In genomic region chr19:45419396-45419795, GRCh38 we compare ENCODE assay signal across 8 cellular contexts. TPM values are rescaled to one million over a fixed set of nuclear protein-coding genes. Genes with fewer than 3 reads are reported as not detected.
DNase-seq lines count a peak whose midpoint lies in the region; FAIRE-seq and TF ChIP-seq lines count a peak whose summit lies in the region.

No MANE protein-coding gene starts in this region.

- H3K9ac ChIP-seq in iPS-15b (ENCODE audit: low read depth, low read length) = peak overlapping the region; percentile 8

- TF ChIP-seq POLR2A in GM12891 (IDR thresholded peaks at IDR 0.05; ENCODE audit: low read depth, low read length) = no peak

- no peak for TF ChIP-seq CTCF in GM20000 (IDR thresholded peaks at IDR 0.05; ENCODE audit: extremely low read depth, missing control alignments)
- no peak for TF ChIP-seq CTCF in glutamatergic neuron (IDR thresholded peaks at IDR 0.05; ENCODE audit: partially characterized antibody, unreplicated experiment)

- H3K36me3 ChIP-seq in iPS-15b (ENCODE audit: control insufficient read depth, insufficient read depth, low read length) = peaks cover 21% of the 10 kb centered on the region

- no peaks in the 10 kb centered on the region for H3K36me3 Mint-ChIP-seq in glutamatergic neuron (ENCODE audit: unreplicated experiment)

- H3K9me3 ChIP-seq in iPS-15b (ENCODE audit: control insufficient read depth, insufficient read depth, low read length) = no peaks in the 10 kb centered on the region

- H3K4me3 Mint-ChIP-seq in glutamatergic neuron (ENCODE audit: unreplicated experiment) = no peak overlapping the region

- peaks cover 2% of the 10 kb centered on the region for H3K4me1 ChIP-seq in iPS-15b (ENCODE audit: control insufficient read depth, insufficient read depth, low read length)

- peak; percentile 94 for FAIRE-seq in GM12891 (lab: Jason Lieb, UNC)

- H3K4me3 ChIP-seq in iPS-15b (ENCODE audit: low read depth, low read length) = no peak overlapping the region

- peaks cover 6% of the 10 kb centered on the region for H3K9me3 Mint-ChIP-seq in glutamatergic neuron (ENCODE audit: unreplicated experiment)

- peaks cover 13% of the 10 kb centered on the region for H3K27me3 Mint-ChIP-seq in glutamatergic neuron (ENCODE audit: unreplicated experiment)

- DNase-seq in GM12891 (ENCODE audit: insufficient read length, low spot score) (peak; percentile 79), GM20000 (ENCODE audit: low spot score) (peak; percentile 78), Kasumi-1 (lab: John Stamatoyannopoulos, UW) (peak; percentile 80 to 83), SHP77 (lab: John Stamatoyannopoulos, UW) (no peak), glutamatergic neuron (no peak), AG08395 (ENCODE audit: low spot score) (no peak)
- DNase-seq in activated CD4-positive, CD25-positive, alpha-beta regulatory T cell treated with anti-CD3 and anti-CD28 coated beads, Interleukin-2, amount 50 U/mL, for 72 hours = no peak

- peaks cover 6% of the 10 kb centered on the region for H3K4me1 Mint-ChIP-seq in glutamatergic neuron (ENCODE audit: low read depth, unreplicated experiment)

- no peak overlapping the region for H3K27ac Mint-ChIP-seq in glutamatergic neuron (ENCODE audit: unreplicated experiment)

- H3K27me3 ChIP-seq in iPS-15b (ENCODE audit: control insufficient read depth, insufficient read depth, low read length) = no peaks in the 10 kb centered on the region

TF ChIP-seq in GM12891, 5 proteins besides CTCF, POLR2A, EP300 and RAD21:
- peak; percentile 31 for TF ChIP-seq PAX5 (IDR thresholded peaks at IDR 0.05; ENCODE audit: insufficient read depth, low read length, severe bottlenecking)
- peak; percentile 100 for TF ChIP-seq SPI1 (IDR thresholded peaks at IDR 0.05; ENCODE audit: low read depth, low read length)
- no peak for TF ChIP-seq POU2F2 (IDR thresholded peaks at IDR 0.05; ENCODE audit: low read depth, low read length)
- no peak for TF ChIP-seq TAF1 (IDR thresholded peaks at IDR 0.05; ENCODE audit: low read depth, low read length)
- 0 out of 2 replicates have a peak, but pooled peaks have one; percentile 34 for TF ChIP-seq POLR2AphosphoS5 (IDR thresholded peaks at IDR 0.05; ENCODE audit: low read depth, low read length)

RNA-seq across cellular contexts. Expression of gene ERCC1, which starts 4.3 kb away (rescaled TPM):
- polyA plus RNA-seq in GM12891 (2012; ENCODE audit: low read depth, missing spikeins) = 37.4 TPM
- total RNA-seq in glutamatergic neuron (ENCODE audit: unreplicated experiment) = 65.7 TPM

RNA-seq across cellular contexts. Expression of gene POLR1G, which starts 13.0 kb away (rescaled TPM):
- polyA plus RNA-seq in GM12891 (2012; ENCODE audit: low read depth, missing spikeins) = 2.7 TPM
- 4.3 TPM for total RNA-seq in glutamatergic neuron (ENCODE audit: unreplicated experiment)

RNA-seq across cellular contexts. Expression of gene PPP1R13L, which starts 14.5 kb away (rescaled TPM):
- 10.9 TPM for polyA plus RNA-seq in GM12891 (2012; ENCODE audit: low read depth, missing spikeins)
- 0.93 TPM for total RNA-seq in glutamatergic neuron (ENCODE audit: unreplicated experiment)

RNA-seq across cellular contexts. Expression of gene FOSB, which starts 48.4 kb away (rescaled TPM):
- 6.5 TPM for polyA plus RNA-seq in GM12891 (2012; ENCODE audit: low read depth, missing spikeins)
- total RNA-seq in glutamatergic neuron (ENCODE audit: unreplicated experiment) = not detected

RNA-seq across cellular contexts. Expression of gene ERCC2, which starts 49.0 kb away (rescaled TPM):
- 20.8 TPM for polyA plus RNA-seq in GM12891 (2012; ENCODE audit: low read depth, missing spikeins)
- total RNA-seq in glutamatergic neuron (ENCODE audit: unreplicated experiment) = 52.9 TPM

Comparison
In these comparisons a context has a peak if more than half of its experiments do, and no peak if none do; other contexts are left out.
1. DNase-seq: peak in GM12891 (single experiment), GM20000 (single experiment) and Kasumi-1 (2 of 2); none in SHP77 (0 of 2), glutamatergic neuron (single experiment), activated CD4-positive, CD25-positive, alpha-beta regulatory T cell treated with anti-CD3 and anti-CD28 coated beads, Interleukin-2, amount 50 U/mL, for 72 hours (single experiment) and AG08395 (single experiment).